Comparison of ENCODE assay signal across 22 cellular contexts in the genomic region with DNA sequence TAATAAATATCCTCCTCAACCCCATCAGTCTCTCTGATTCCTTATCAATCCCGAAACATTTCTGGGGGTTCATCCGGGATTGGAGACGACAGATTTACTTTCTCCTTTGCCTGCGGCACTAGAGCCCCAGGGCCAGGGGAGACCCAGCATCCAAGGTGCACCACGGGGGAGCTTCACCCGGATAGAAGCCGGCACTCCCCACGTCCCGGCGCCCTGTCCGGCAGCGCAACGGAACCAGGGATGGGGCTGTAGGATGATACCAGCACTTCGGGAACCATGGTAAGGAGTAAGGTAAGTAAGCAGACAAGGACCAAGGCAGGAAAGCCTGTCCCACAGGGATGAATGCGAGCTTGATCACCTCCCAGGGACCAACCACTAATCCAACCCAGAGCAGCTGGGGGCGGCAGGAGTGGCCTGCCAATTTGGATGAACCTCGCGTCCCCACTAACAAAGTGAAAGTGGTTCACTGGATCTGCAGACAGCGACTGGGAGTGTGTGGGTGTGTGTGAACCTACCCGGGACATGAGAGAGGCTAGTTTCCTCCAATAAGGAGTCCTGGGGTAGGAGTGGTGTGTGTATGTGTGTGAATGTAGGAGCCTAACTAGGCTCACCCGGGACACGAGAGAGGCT. TPM values are rescaled to one million over a fixed set of nuclear protein-coding genes. Genes with fewer than 3 reads are reported as not detected.
DNase-seq lines count a peak whose midpoint lies in the region; ATAC-seq and TF ChIP-seq lines count a peak whose summit lies in the region.
"Had no signal": no experiment of that assay in that cellular context is flagged by ENCODE, and none has a peak within 500 bp of the region (broad histone marks: within the 10 kb centered on the region; RNA-seq: fewer than 3 reads in every experiment).

No MANE protein-coding gene starts in this region.

- intact Hi-C loops in Right ventricle myocardium superior (cut with DNase I) = no loop called here
- intact Hi-C loops in cardiac septum (cut with DNase I) = no loop called here
- intact Hi-C loops in heart left ventricle (cut with DNase I) = no loop called here

- DNase-seq in Right ventricle myocardium superior = no peak
- no peak for DNase-seq in cardiac septum (ENCODE audit: low spot score)
- peak in 1 of 5 donors; percentile 53 for DNase-seq in heart left ventricle
- DNase-seq in naive B cell = no peak
- no peak for DNase-seq in activated CD8-positive, alpha-beta memory T cell treated with anti-CD3 and anti-CD28 coated beads for 24 hours
- DNase-seq in AG08395 (ENCODE audit: low spot score) = no peak
- DNase-seq in activated CD4-positive, alpha-beta memory T cell treated with anti-CD3 and anti-CD28 coated beads, Interleukin-2, amount 10 ng/mL, durations not matched to agents 7 days and 5 days = no peak
- DNase-seq: activated CD4-positive, alpha-beta memory T cell treated with anti-CD3 and anti-CD28 coated beads for 36 hours; activated naive CD4-positive, alpha-beta T cell; activated T-cell treated with anti-CD3 and anti-CD28 coated beads for 4 hours; Calu3; KG1; NCI-H1436 treated with DMSO at 0.1 percent for 48 hours; NCI-H524; stimulated activated CD8-positive, alpha-beta memory T cell treated with anti-CD3 and anti-CD28 coated beads, Interleukin-4, amount 100 ng/mL, for 48 hours had no signal

- peaks cover 0 to 23% (median 16%) of the 10 kb centered on the region in 9 donors for H3K36me3 ChIP-seq in heart left ventricle
- H3K36me3 ChIP-seq: prostate gland had no signal

- CTCF ChIA-PET in activated CD4-positive, alpha-beta memory T cell treated with anti-CD3 and anti-CD28 coated beads, Interleukin-2, amount 10 ng/mL, durations not matched to agents 7 days and 5 days (lab: Charles Lee) = interaction anchor here (1.0 to 1.3 kb wide), 2 partner anchors 12 to 24 kb away, joined by 3 read pairs; a partner anchor contains a TSS

- TF ChIP-seq POLR2A in heart left ventricle (IDR thresholded peaks at IDR 0.05) = no peak

- no peaks in the 10 kb centered on the region for H3K27me3 ChIP-seq in heart left ventricle
- H3K27me3 ChIP-seq: BLaER1 treated with 17β-estradiol and CSF1 and Interleukin-3, amounts not matched to agents 10 nM and 100 nM; upper lobe of left lung had no signal

- H3K36me3 Mint-ChIP-seq in naive B cell = peaks cover 12 to 27% of the 10 kb centered on the region in 2 donors
- peaks cover 53% of the 10 kb centered on the region for H3K36me3 Mint-ChIP-seq in activated CD4-positive, alpha-beta memory T cell treated with anti-CD3 and anti-CD28 coated beads, Interleukin-2, amount 10 ng/mL, durations not matched to agents 7 days and 5 days (ENCODE audit: low read depth)

- no peak for TF ChIP-seq CTCF in heart left ventricle (IDR thresholded peaks at IDR 0.05)

- H3K27ac Mint-ChIP-seq in naive B cell = peak overlapping the region in 4 of 6 donors; percentile 66 to 88 (median 82)
- no peak overlapping the region for H3K27ac Mint-ChIP-seq in activated CD4-positive, alpha-beta memory T cell treated with anti-CD3 and anti-CD28 coated beads, Interleukin-2, amount 10 ng/mL, durations not matched to agents 7 days and 5 days
- H3K27ac Mint-ChIP-seq: activated CD4-positive, alpha-beta memory T cell treated with anti-CD3 and anti-CD28 coated beads for 36 hours; dendritic cell treated with granulocyte-macrophage colony-stimulating factor and Interleukin-4, amounts not matched to agents 40 ng/mL and 50 ng/mL, for 4 days had no signal

- POLR2A ChIA-PET in activated CD4-positive, alpha-beta memory T cell treated with anti-CD3 and anti-CD28 coated beads, Interleukin-2, amount 10 ng/mL, durations not matched to agents 7 days and 5 days (lab: Charles Lee) = no interaction called here

- no peaks in the 10 kb centered on the region for H3K9me3 ChIP-seq in heart left ventricle
- H3K9me3 ChIP-seq: prostate gland, upper lobe of left lung had no signal

- H3K4me1 ChIP-seq in heart left ventricle = peaks cover 0 to 6% (median 0%) of the 10 kb centered on the region in 12 donors

- H3K4me3 ChIP-seq in heart left ventricle = peak overlapping the region in 9 of 12 donors; percentile 2 to 58 (median 40)
- H3K4me3 ChIP-seq: BLaER1 treated with 17β-estradiol and CSF1 and Interleukin-3, amounts not matched to agents 10 nM and 100 nM; prostate gland; upper lobe of left lung had no signal

- WGBS in heart left ventricle, 4 donors = 83 to 89% (median 86%) methylated on average over 21 to 22 of the region's 22 CpGs

- peaks cover 47 to 51% (median 47%) of the 10 kb centered on the region in 3 donors for H3K4me1 Mint-ChIP-seq in naive B cell
- H3K4me1 Mint-ChIP-seq in activated CD4-positive, alpha-beta memory T cell treated with anti-CD3 and anti-CD28 coated beads, Interleukin-2, amount 10 ng/mL, durations not matched to agents 7 days and 5 days = peaks cover 42% of the 10 kb centered on the region

- peak overlapping the region in 1 of 8 donors; percentile 6 for H3K4me3 Mint-ChIP-seq in naive B cell
- H3K4me3 Mint-ChIP-seq in activated CD4-positive, alpha-beta memory T cell treated with anti-CD3 and anti-CD28 coated beads, Interleukin-2, amount 10 ng/mL, durations not matched to agents 7 days and 5 days = no peak overlapping the region
- H3K4me3 Mint-ChIP-seq: activated CD4-positive, alpha-beta memory T cell treated with anti-CD3 and anti-CD28 coated beads for 36 hours; dendritic cell treated with granulocyte-macrophage colony-stimulating factor and Interleukin-4, amounts not matched to agents 40 ng/mL and 50 ng/mL, for 4 days had no signal

- no peaks in the 10 kb centered on the region for H3K27me3 Mint-ChIP-seq in naive B cell
- H3K27me3 Mint-ChIP-seq in activated CD4-positive, alpha-beta memory T cell treated with anti-CD3 and anti-CD28 coated beads, Interleukin-2, amount 10 ng/mL, durations not matched to agents 7 days and 5 days = no peaks in the 10 kb centered on the region
- H3K27me3 Mint-ChIP-seq: activated CD4-positive, alpha-beta memory T cell treated with anti-CD3 and anti-CD28 coated beads for 36 hours; dendritic cell treated with granulocyte-macrophage colony-stimulating factor and Interleukin-4, amounts not matched to agents 40 ng/mL and 50 ng/mL, for 4 days had no signal

- H3K9me3 Mint-ChIP-seq in naive B cell = no peaks in the 10 kb centered on the region
- H3K9me3 Mint-ChIP-seq in activated CD4-positive, alpha-beta memory T cell treated with anti-CD3 and anti-CD28 coated beads, Interleukin-2, amount 10 ng/mL, durations not matched to agents 7 days and 5 days = no peaks in the 10 kb centered on the region
- H3K9me3 Mint-ChIP-seq: activated CD4-positive, alpha-beta memory T cell treated with anti-CD3 and anti-CD28 coated beads for 36 hours; dendritic cell treated with granulocyte-macrophage colony-stimulating factor and Interleukin-4, amounts not matched to agents 40 ng/mL and 50 ng/mL, for 4 days had no signal

- peak overlapping the region in 1 of 12 donors; percentile 14 for H3K27ac ChIP-seq in heart left ventricle
- H3K27ac ChIP-seq: BLaER1 treated with 17β-estradiol and CSF1 and Interleukin-3, amounts not matched to agents 10 nM and 100 nM; prostate gland; upper lobe of left lung had no signal

- ATAC-seq in Right ventricle myocardium superior (ENCODE audit: poor library complexity) (peak; percentile 71), heart left ventricle (peak in 3 of 4 donors; percentile 66 to 84 (median 72)), naive B cell (ENCODE audit: low read depth in 2 of 2) (no peak), HG03095 (IDR thresholded peaks at IDR 0.05; ENCODE audit: unreplicated experiment) (no peak)
- ATAC-seq: activated CD4-positive, CD25-positive, alpha-beta regulatory T cell treated with anti-CD3 and anti-CD28 coated beads, Interleukin-2, amount 50 U/mL, for 24 hours; left colon had no signal

RNA-seq across cellular contexts. Expression of a gene that starts 11.9 kb away (rescaled TPM):
- total RNA-seq in Right ventricle myocardium superior (11.1 TPM), cardiac septum (9.2 TPM), heart left ventricle (10 to 100 TPM in 7 of 9 donors, 1 to 10 TPM in 2; 4.1 to 14.4 (median 11.5) TPM)
- polyA plus RNA-seq in heart left ventricle (10 to 100 TPM; 10.9 to 20.3 TPM), naive B cell (ENCODE audit: low read depth in 6 of 6) (10 to 100 TPM; 39.0 to 57.3 (median 52.7) TPM)
- 10 to 100 TPM; 27.6 to 31.1 TPM for total RNA-seq in activated CD4-positive, alpha-beta memory T cell treated with anti-CD3 and anti-CD28 coated beads, Interleukin-2, amount 10 ng/mL, durations not matched to agents 7 days and 5 days

RNA-seq across cellular contexts. Expression of a gene that starts 12.1 kb away (rescaled TPM):
- total RNA-seq in Right ventricle myocardium superior = 79.9 TPM
- total RNA-seq in cardiac septum = 45.6 TPM
- 100 to 1,000 TPM in 1 of 9 donors, 10 to 100 TPM in 8; 41.6 to 105 (median 56.5) TPM for total RNA-seq in heart left ventricle
- polyA plus RNA-seq in heart left ventricle = 100 to 1,000 TPM in 1 of 2 donors, 10 to 100 TPM in 1; 65.2 to 127 TPM
- polyA plus RNA-seq in naive B cell (ENCODE audit: low read depth in 6 of 6) = 100 to 1,000 TPM in 1 of 6 donors, 10 to 100 TPM in 5; 43.3 to 111 (median 67.2) TPM
- total RNA-seq in activated CD4-positive, alpha-beta memory T cell treated with anti-CD3 and anti-CD28 coated beads, Interleukin-2, amount 10 ng/mL, durations not matched to agents 7 days and 5 days = 10 to 100 TPM; 29.7 to 33.4 TPM

RNA-seq across cellular contexts. Expression of a gene that starts 30.9 kb away (rescaled TPM):
- total RNA-seq in Right ventricle myocardium superior (16.6 TPM), cardiac septum (31.4 TPM), heart left ventricle (10 to 100 TPM; 17.4 to 30.6 (median 22.7) TPM)
- polyA plus RNA-seq in heart left ventricle (10 to 100 TPM; 23.9 to 45.8 TPM), naive B cell (ENCODE audit: low read depth in 6 of 6) (under 1 TPM in 1 of 6 donors, not detected in 5; 0.08 TPM)
- total RNA-seq in activated CD4-positive, alpha-beta memory T cell treated with anti-CD3 and anti-CD28 coated beads, Interleukin-2, amount 10 ng/mL, durations not matched to agents 7 days and 5 days = under 1 TPM; 0.18 to 0.23 TPM

RNA-seq across cellular contexts. Expression of a gene that starts 36.5 kb away (rescaled TPM):
- total RNA-seq in Right ventricle myocardium superior = 31.6 TPM
- 33.6 TPM for total RNA-seq in cardiac septum
- 10 to 100 TPM; 30.5 to 89.7 (median 38.6) TPM for total RNA-seq in heart left ventricle
- 10 to 100 TPM; 63.5 to 77.3 TPM for polyA plus RNA-seq in heart left ventricle
- polyA plus RNA-seq in naive B cell (ENCODE audit: low read depth in 6 of 6) = 100 to 1,000 TPM in 1 of 6 donors, 10 to 100 TPM in 5; 81.3 to 119 (median 84.6) TPM
- total RNA-seq in activated CD4-positive, alpha-beta memory T cell treated with anti-CD3 and anti-CD28 coated beads, Interleukin-2, amount 10 ng/mL, durations not matched to agents 7 days and 5 days = 10 to 100 TPM; 59.9 to 64.3 TPM

Comparison
In these comparisons a context has a peak if more than half of its experiments do, and no peak if none do; other contexts are left out.
1. ATAC-seq: peak in Right ventricle myocardium superior (single experiment) and heart left ventricle (3 of 4); none in naive B cell (0 of 2) and HG03095 (single experiment).
2. RNA of a gene that starts 30.9 kb away (total RNA-seq): 31.4 TPM in cardiac septum (single experiment), 17.4 to 30.6 TPM in heart left ventricle and 16.6 TPM in Right ventricle myocardium superior (single experiment); 0.18 to 0.23 TPM in activated CD4-positive, alpha-beta memory T cell treated with anti-CD3 and anti-CD28 coated beads, Interleukin-2, amount 10 ng/mL, durations not matched to agents 7 days and 5 days; every median in the first group is over 10 times any median in the second.